ENCODE assay signal across 8 cellular contexts in genomic region chr7:5422324-5423271, GRCh38. TPM values are rescaled to one million over a fixed set of nuclear protein-coding genes. Genes with fewer than 3 reads are reported as not detected.
DNase-seq lines count a peak whose midpoint lies in the region; ATAC-seq and TF ChIP-seq lines count a peak whose summit lies in the region.

No MANE protein-coding gene starts in this region.

- no peaks in the 10 kb centered on the region for H3K9me3 Mint-ChIP-seq in activated CD4-positive, alpha-beta T cell treated with anti-CD3 and anti-CD28 coated beads for 36 hours (ENCODE audit: low read depth)
- H3K9me3 Mint-ChIP-seq in dendritic cell treated with granulocyte-macrophage colony-stimulating factor and Interleukin-4, amounts not matched to agents 40 ng/mL and 50 ng/mL, for 4 days = no peaks in the 10 kb centered on the region
- no peaks in the 10 kb centered on the region for H3K9me3 Mint-ChIP-seq in memory B cell

- no peak overlapping the region for H3K27ac Mint-ChIP-seq in activated CD4-positive, alpha-beta T cell treated with anti-CD3 and anti-CD28 coated beads for 36 hours
- H3K27ac Mint-ChIP-seq in dendritic cell treated with granulocyte-macrophage colony-stimulating factor and Interleukin-4, amounts not matched to agents 40 ng/mL and 50 ng/mL, for 4 days = peak overlapping the region; percentile 100
- no peak overlapping the region for H3K27ac Mint-ChIP-seq in memory B cell

- CTCF ChIA-PET in activated CD4-positive, alpha-beta T cell treated with anti-CD3 and anti-CD28 coated beads for 36 hours (lab: Charles Lee) = interaction anchor here (0.6 to 1.3 kb wide), 5 partner anchors 26 to 434 kb away, joined by 3 to 6 read pairs (median 4); no protein-coding TSS in a partner anchor
- CTCF ChIA-PET in Panc1 (lab: Charles Lee) = interaction anchor here (0.5 to 1.5 kb wide), 2 partner anchors 16 to 57 kb away, joined by 3 read pairs; no protein-coding TSS in a partner anchor

- intact Hi-C loops in activated CD4-positive, alpha-beta T cell treated with anti-CD3 and anti-CD28 coated beads for 36 hours (cut with DNase I, micrococcal nuclease) = loop anchor here in 1 of 2 experiments (5.0 kb wide), 1 partner anchor 850 kb away; the partner anchor contains the start of gene CYTH3
- intact Hi-C loops in Panc1 (cut with micrococcal nuclease; ENCODE audit: unreplicated experiment) = no loop called here
- intact Hi-C loops in dendritic cell treated with granulocyte-macrophage colony-stimulating factor and Interleukin-4, amounts not matched to agents 40 ng/mL and 50 ng/mL, for 4 days (cut with micrococcal nuclease) = no loop called here

- peak overlapping the region; percentile 78 to 91 for H3K4me3 ChIP-seq in Panc1 (ENCODE audit: low read depth in 2 of 2, low read length in 2 of 2)
- H3K4me3 ChIP-seq in urinary bladder (ENCODE audit: low read depth, low read length) = peak overlapping the region; percentile 93

- H3K4me3 Mint-ChIP-seq in activated CD4-positive, alpha-beta T cell treated with anti-CD3 and anti-CD28 coated beads for 36 hours = peak overlapping the region; percentile 55
- peak overlapping the region; percentile 94 for H3K4me3 Mint-ChIP-seq in dendritic cell treated with granulocyte-macrophage colony-stimulating factor and Interleukin-4, amounts not matched to agents 40 ng/mL and 50 ng/mL, for 4 days
- H3K4me3 Mint-ChIP-seq in memory B cell = peak overlapping the region; percentile 69

- peak; percentile 23 for DNase-seq in activated CD4-positive, alpha-beta T cell treated with anti-CD3 and anti-CD28 coated beads for 36 hours
- DNase-seq in activated CD4-positive, alpha-beta T cell treated with anti-CD3 and anti-CD28 coated beads, Interleukin-2, amount 50 U/mL, for 4 hours = no peak
- DNase-seq in Panc1 (ENCODE audit: low read depth, low spot score) (no peak), memory B cell (ENCODE audit: low spot score in 2 of 2) (peak in 1 of 2 donors; percentile 20)
- no peak for DNase-seq in NK-92 treated with Interleukin-12 subunit alpha and Interleukin-12 subunit beta, amount 100 ng/mL, for 24 hours (lab: John Stamatoyannopoulos, UW)

- H3K27me3 Mint-ChIP-seq in activated CD4-positive, alpha-beta T cell treated with anti-CD3 and anti-CD28 coated beads for 36 hours = peaks cover 62% of the 10 kb centered on the region
- no peaks in the 10 kb centered on the region for H3K27me3 Mint-ChIP-seq in dendritic cell treated with granulocyte-macrophage colony-stimulating factor and Interleukin-4, amounts not matched to agents 40 ng/mL and 50 ng/mL, for 4 days
- H3K27me3 Mint-ChIP-seq in memory B cell = peaks cover 20% of the 10 kb centered on the region

- TF ChIP-seq CTCF in Panc1 (IDR thresholded peaks at IDR 0.05) = no peak

- no peaks in the 10 kb centered on the region for H3K9me3 ChIP-seq in Panc1 (ENCODE audit: control insufficient read depth, insufficient read depth, low read depth, low read length)

- no peaks in the 10 kb centered on the region for H3K27me3 ChIP-seq in Panc1 (ENCODE audit: control insufficient read depth, insufficient read depth, low read length)

- peaks cover 14% of the 10 kb centered on the region for H3K4me1 ChIP-seq in Panc1 (ENCODE audit: control insufficient read depth, insufficient read depth, low read length)
- H3K4me1 ChIP-seq in urinary bladder (ENCODE audit: insufficient read depth) = no peaks in the 10 kb centered on the region

- no peaks in the 10 kb centered on the region for H3K36me3 Mint-ChIP-seq in activated CD4-positive, alpha-beta T cell treated with anti-CD3 and anti-CD28 coated beads for 36 hours (ENCODE audit: low read depth)
- peaks cover 93% of the 10 kb centered on the region for H3K36me3 Mint-ChIP-seq in dendritic cell treated with granulocyte-macrophage colony-stimulating factor and Interleukin-4, amounts not matched to agents 40 ng/mL and 50 ng/mL, for 4 days (ENCODE audit: low read depth)
- H3K36me3 Mint-ChIP-seq in memory B cell = no peaks in the 10 kb centered on the region

- peak overlapping the region; percentile 100 for H3K27ac ChIP-seq in Panc1 (ENCODE audit: low read length)
- peak overlapping the region; percentile 96 for H3K27ac ChIP-seq in urinary bladder (ENCODE audit: low read depth)

- POLR2A ChIA-PET in activated CD4-positive, alpha-beta T cell treated with anti-CD3 and anti-CD28 coated beads for 36 hours (lab: Charles Lee) = interaction anchor here (0.6 to 1.6 kb wide), 4 partner anchors 9 to 647 kb away, joined by 3 to 6 read pairs (median 4); no protein-coding TSS in a partner anchor
- POLR2A ChIA-PET in Panc1 (lab: Charles Lee) = interaction anchor here (0.5 to 1.3 kb wide), 6 partner anchors 26 to 275 kb away, joined by 3 to 9 read pairs (median 4); no protein-coding TSS in a partner anchor

- H3K36me3 ChIP-seq in Panc1 (ENCODE audit: control insufficient read depth, insufficient read depth, low read length) (peaks cover 7% of the 10 kb centered on the region; the same call in 1 of the 2 replicates), urinary bladder (ENCODE audit: insufficient read depth) (no peaks in the 10 kb centered on the region)

- in situ Hi-C loops in Panc1 (cut with HindIII; ENCODE audit: low pct_unique_long_range_greater_than_20kb, low sequenced_read_pairs) = no loop called here

- ATAC-seq in activated CD4-positive, alpha-beta T cell treated with anti-CD3 and anti-CD28 coated beads for 36 hours = no peak
- ATAC-seq in Panc1 (no peak), memory B cell (ENCODE audit: low read depth) (no peak), GM21737 (IDR thresholded peaks at IDR 0.05; ENCODE audit: unreplicated experiment) (no peak)

- H3K4me1 Mint-ChIP-seq in activated CD4-positive, alpha-beta T cell treated with anti-CD3 and anti-CD28 coated beads for 36 hours = peaks cover 37% of the 10 kb centered on the region
- H3K4me1 Mint-ChIP-seq in dendritic cell treated with granulocyte-macrophage colony-stimulating factor and Interleukin-4, amounts not matched to agents 40 ng/mL and 50 ng/mL, for 4 days (ENCODE audit: low read depth) = peaks cover 24% of the 10 kb centered on the region
- peaks cover 22% of the 10 kb centered on the region for H3K4me1 Mint-ChIP-seq in memory B cell

- WGBS in urinary bladder = under 1% methylated on average over 54 of the region's 54 CpGs

- no TSS peak for BruUV-seq in Panc1 (replicated peaks; lab: Mats Ljungman, UMichigan)

RNA-seq across cellular contexts. Expression of gene TNRC18, which starts 1.0 kb away (rescaled TPM):
- total RNA-seq in activated CD4-positive, alpha-beta T cell treated with anti-CD3 and anti-CD28 coated beads for 36 hours = 10 to 100 TPM; 39.4 to 48.6 TPM
- 148 TPM for total RNA-seq in Panc1 (2021; ENCODE audit: unreplicated experiment)
- polyA plus RNA-seq in Panc1 (2012; ENCODE audit: insufficient read length) = 171 TPM
- total RNA-seq in urinary bladder = 63.0 TPM
- polyA plus RNA-seq in urinary bladder = 76.8 TPM
